Comparison of ENCODE assay signal across 8 cellular contexts in the genomic region with DNA sequence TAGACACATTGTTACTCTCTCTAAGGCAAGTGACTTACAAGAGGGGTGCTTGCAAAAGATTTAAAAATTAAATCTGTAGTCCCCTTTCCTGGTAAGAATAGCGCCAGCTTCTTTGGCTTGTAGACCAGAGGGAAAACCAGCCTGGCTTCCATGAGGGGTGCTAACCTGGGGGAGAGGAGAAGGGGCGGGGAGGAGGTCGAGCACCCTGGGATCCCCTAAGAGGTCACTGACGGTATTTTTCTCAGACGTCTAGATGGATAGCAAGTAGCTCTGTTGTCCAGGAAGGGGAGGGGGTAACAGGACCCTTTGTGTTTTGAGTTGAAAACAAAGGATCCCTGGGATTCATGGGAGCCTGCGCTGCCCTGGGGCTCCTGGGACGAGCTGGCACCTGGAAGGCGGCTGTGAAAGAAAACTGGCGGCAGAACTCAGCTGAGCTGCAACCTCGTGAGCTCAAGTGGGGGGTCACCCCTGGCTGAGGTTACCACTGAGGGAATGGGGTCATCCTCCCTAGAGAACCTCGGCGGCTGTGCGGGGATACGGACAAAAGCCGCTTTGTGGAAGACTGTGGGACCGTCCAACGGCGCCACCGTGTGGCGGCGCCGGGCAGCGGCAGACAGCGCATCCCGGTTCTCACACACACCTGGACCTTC. TPM values are rescaled to one million over a fixed set of nuclear protein-coding genes. Genes with fewer than 3 reads are reported as not detected.
DNase-seq lines count a peak whose midpoint lies in the region; ATAC-seq, FAIRE-seq and TF ChIP-seq lines count a peak whose summit lies in the region.

No MANE protein-coding gene starts in this region.

- H3K4me1 ChIP-seq in ACC112 (ENCODE audit: control insufficient read depth, insufficient read depth, low read length, unreplicated experiment): peaks cover 48% of the 10 kb centered on the region
- H3K4me1 ChIP-seq in duodenal mucosa (ENCODE audit: control insufficient read depth in 1 of 2, insufficient read depth in 2 of 2, low read length in 2 of 2): peaks cover 8 to 18% of the 10 kb centered on the region in 2 donors
- H3K4me1 ChIP-seq in lower lobe of right lung: peaks cover 15% of the 10 kb centered on the region

- H2AFZ ChIP-seq in ACC112 (ENCODE audit: low read length, unreplicated experiment): peak overlapping the region; percentile 51

- ATAC-seq in HG02870 (IDR thresholded peaks at IDR 0.05; ENCODE audit: unreplicated experiment) (peak; percentile 64), lower lobe of right lung (peak; percentile 88 to 89)

- no peak for TF ChIP-seq POLR2A in GM12892 (IDR thresholded peaks at IDR 0.05; ENCODE audit: low read depth, low read length)

- H3K27me3 ChIP-seq in ACC112 (ENCODE audit: insufficient read depth, low read length) (0 out of 2 replicates have a peak, but pooled peaks cover 2% of the 10 kb centered on the region), duodenal mucosa (ENCODE audit: control insufficient read depth in 1 of 2, insufficient read depth in 2 of 2, low read length in 2 of 2) (peaks cover 2 to 3% of the 10 kb centered on the region in 2 donors), lower lobe of right lung (ENCODE audit: low read depth) (peaks cover 12% of the 10 kb centered on the region)

- no peak for FAIRE-seq in GM12892 (lab: Jason Lieb, UNC)

- DNase-seq in GM12892 (ENCODE audit: insufficient read length) (peak; percentile 61), NCI-H2107 (lab: John Stamatoyannopoulos, UW) (peak; percentile 40), lower lobe of right lung (peak; percentile 71)
- peak; percentile 69 for DNase-seq in activated CD4-positive, alpha-beta T cell treated with anti-CD3 and anti-CD28 coated beads for 48 hours
- DNase-seq in stimulated activated CD8-positive, alpha-beta memory T cell treated with anti-CD3 and anti-CD28 coated beads, Interleukin-12 subunit alpha, Interleukin-12 subunit beta, amount 100 ng/mL, for 1 hour (ENCODE audit: low read depth): peak; percentile 25

- no peak overlapping the region for H3K9ac ChIP-seq in duodenal mucosa (ENCODE audit: low read depth in 1 of 2, low read length in 2 of 2)

- intact Hi-C loops in lower lobe of right lung (cut with DNase I): no loop called here

- H3K79me2 ChIP-seq in ACC112 (ENCODE audit: control insufficient read depth, insufficient read depth, low read length, unreplicated experiment): no peaks in the 10 kb centered on the region

- peak; percentile 89 for TF ChIP-seq CTCF in lower lobe of right lung (IDR thresholded peaks at IDR 0.05)

- no peaks in the 10 kb centered on the region for H3K9me3 ChIP-seq in duodenal mucosa (ENCODE audit: control insufficient read depth in 1 of 2, low read length in 2 of 2)
- H3K9me3 ChIP-seq in lower lobe of right lung: no peaks in the 10 kb centered on the region

- H3K27ac ChIP-seq in ACC112 (ENCODE audit: low read depth, low read length) (no peak overlapping the region), duodenal mucosa (ENCODE audit: low read depth, low read length) (no peak overlapping the region), lower lobe of right lung (no peak overlapping the region)

- no peaks in the 10 kb centered on the region for H3K36me3 ChIP-seq in ACC112 (ENCODE audit: insufficient read depth, low read length)
- H3K36me3 ChIP-seq in duodenal mucosa (ENCODE audit: control insufficient read depth in 1 of 2, insufficient read depth in 2 of 2, low read length in 2 of 2): no peaks in the 10 kb centered on the region
- H3K36me3 ChIP-seq in lower lobe of right lung: no peaks in the 10 kb centered on the region

- H3K4me3 ChIP-seq in ACC112 (ENCODE audit: low read depth, low read length) (peak overlapping the region; percentile 47), duodenal mucosa (ENCODE audit: low read depth in 1 of 2, low read length in 2 of 2) (peak overlapping the region; percentile 49 to 51), lower lobe of right lung (peak overlapping the region; percentile 6)

RNA-seq across cellular contexts. Expression of a gene that starts 37.8 kb away (rescaled TPM):
- polyA plus RNA-seq in GM12892 (2012; ENCODE audit: missing spikeins): 39.0 TPM
- 39.8 TPM for total RNA-seq in lower lobe of right lung

RNA-seq across cellular contexts. Expression of a gene that starts 48.1 kb away (rescaled TPM):
- polyA plus RNA-seq in GM12892 (2012; ENCODE audit: missing spikeins): 0.23 TPM
- total RNA-seq in lower lobe of right lung: 31.7 TPM
